In genomic region chr10:103890688-103891087, GRCh38 we compare ENCODE assay signal across 11 cellular contexts. TPM values are rescaled to one million over a fixed set of nuclear protein-coding genes. Genes with fewer than 3 reads are reported as not detected.
A peak's percentile ranks its signal among the peaks of the same experiment; 100 is the strongest.
DNase-seq lines count a peak whose midpoint lies in the region; ATAC-seq and TF ChIP-seq lines count a peak whose summit lies in the region.
"Had no signal": no experiment of that assay in that cellular context is flagged by ENCODE, and none has a peak within 500 bp of the region (broad histone marks: within the 10 kb centered on the region; RNA-seq: fewer than 3 reads in every experiment).

No MANE protein-coding gene starts in this region.

- H3K4me3 ChIP-seq in smooth muscle cell: no peak overlapping the region
- H3K4me3 ChIP-seq: sigmoid colon had no signal

- H3K27me3 ChIP-seq in smooth muscle cell (ENCODE audit: low read depth): no peaks in the 10 kb centered on the region
- H3K27me3 ChIP-seq: sigmoid colon had no signal

- H3K4me3 Mint-ChIP-seq in activated CD4-positive, alpha-beta T cell treated with anti-CD3 and anti-CD28 coated beads, Interleukin-2, amount 10 ng/mL, durations not matched to agents 7 days and 5 days: no peak overlapping the region
- H3K4me3 Mint-ChIP-seq in T-cell: no peak overlapping the region

- peaks cover 6% of the 10 kb centered on the region for H3F3A ChIP-seq in smooth muscle cell (ENCODE audit: low read depth)

- peak overlapping the region; percentile 55 for H3K27ac Mint-ChIP-seq in activated CD4-positive, alpha-beta T cell treated with anti-CD3 and anti-CD28 coated beads, Interleukin-2, amount 10 ng/mL, durations not matched to agents 7 days and 5 days
- H3K27ac Mint-ChIP-seq in T-cell: peak overlapping the region; percentile 77 to 91

- peaks cover 52% of the 10 kb centered on the region for H3K4me1 Mint-ChIP-seq in activated CD4-positive, alpha-beta T cell treated with anti-CD3 and anti-CD28 coated beads, Interleukin-2, amount 10 ng/mL, durations not matched to agents 7 days and 5 days
- peaks cover 43 to 61% (median 46%) of the 10 kb centered on the region in 3 donors for H3K4me1 Mint-ChIP-seq in T-cell

- no peaks in the 10 kb centered on the region for H3K9me3 ChIP-seq in smooth muscle cell (replicated peaks; ENCODE audit: low read depth)
- H3K9me3 ChIP-seq: sigmoid colon had no signal

- H3K9ac ChIP-seq in smooth muscle cell (ENCODE audit: low read depth): no peak overlapping the region

- H2AFZ ChIP-seq in smooth muscle cell (ENCODE audit: low read depth): no peak overlapping the region

- POLR2A ChIA-PET in activated CD4-positive, alpha-beta T cell treated with anti-CD3 and anti-CD28 coated beads, Interleukin-2, amount 10 ng/mL, durations not matched to agents 7 days and 5 days (lab: Charles Lee): interaction anchor here (1.3 kb wide), 1 partner anchor 231 kb away, joined by 5 read pairs; the partner anchor contains the start of gene SFR1
- POLR2A ChIA-PET in T-cell (lab: Charles Lee): no interaction called here

- H3K27ac ChIP-seq in epithelial cell of prostate (peak overlapping the region; percentile 92), smooth muscle cell (ENCODE audit: low read depth) (peak overlapping the region; percentile 70)

- H3K36me3 Mint-ChIP-seq in activated CD4-positive, alpha-beta T cell treated with anti-CD3 and anti-CD28 coated beads, Interleukin-2, amount 10 ng/mL, durations not matched to agents 7 days and 5 days (ENCODE audit: low read depth): peaks cover 66% of the 10 kb centered on the region
- peaks cover 55% of the 10 kb centered on the region for H3K36me3 Mint-ChIP-seq in T-cell

- no peak for TF ChIP-seq CTCF in smooth muscle cell (IDR thresholded peaks at IDR 0.05; ENCODE audit: borderline replicate concordance, insufficient read depth, poor library complexity, severe bottlenecking)

- H3K4me1 ChIP-seq in smooth muscle cell (ENCODE audit: low read depth): no peaks in the 10 kb centered on the region

- H3K79me2 ChIP-seq in smooth muscle cell (ENCODE audit: low read depth): no peaks in the 10 kb centered on the region

- ATAC-seq in T-cell (replicated peaks in 1 of 4) (no peak), GM19023 (IDR thresholded peaks at IDR 0.05; ENCODE audit: unreplicated experiment) (no peak)

- CTCF ChIA-PET in activated CD4-positive, alpha-beta T cell treated with anti-CD3 and anti-CD28 coated beads, Interleukin-2, amount 10 ng/mL, durations not matched to agents 7 days and 5 days (lab: Charles Lee): interaction anchor here (1.0 to 1.8 kb wide), 8 partner anchors 9 to 231 kb away, joined by 3 to 8 read pairs (median 5); partner anchors contain the start of gene SFR1
- CTCF ChIA-PET in T-cell (lab: Charles Lee): interaction anchor here in 1 of 2 donors (0.9 to 1.6 kb wide), 3 partner anchors 10 to 325 kb away, joined by 3 to 7 read pairs (median 3); no protein-coding TSS in a partner anchor

- 90% methylated on average over 2 of the region's 2 CpGs for WGBS in smooth muscle cell (ENCODE audit: low lambda C conversion rate)

- H3K36me3 ChIP-seq in smooth muscle cell (ENCODE audit: low read depth): no peaks in the 10 kb centered on the region

- DNase-seq in activated CD4-positive, alpha-beta T cell treated with anti-CD3 and anti-CD28 coated beads, Interleukin-2, amount 10 ng/mL, durations not matched to agents 7 days and 5 days: no peak
- no peak for DNase-seq in activated CD4-positive, alpha-beta T cell treated with anti-CD3 and anti-CD28 coated beads, Interleukin-2, amount 50 U/mL, for 4 hours
- DNase-seq in T-cell: no peak
- no peak for DNase-seq in epithelial cell of prostate (ENCODE audit: low read depth, low spot score)
- DNase-seq in smooth muscle cell (lab: John Stamatoyannopoulos, UW; ENCODE audit: unreplicated experiment): no peak
- no peak for DNase-seq in NCI-H226
- DNase-seq in stimulated activated CD8-positive, alpha-beta memory T cell treated with anti-CD3 and anti-CD28 coated beads, Interleukin-4, amount 100 ng/mL, for 48 hours: no peak
- DNase-seq: cerebellar nuclear complex, NCI-H1092, sigmoid colon had no signal

- no peaks in the 10 kb centered on the region for H4K20me1 ChIP-seq in smooth muscle cell (ENCODE audit: low read depth)

- H3K4me2 ChIP-seq in smooth muscle cell: no peak overlapping the region

- no peaks in the 10 kb centered on the region for H3K9me3 Mint-ChIP-seq in activated CD4-positive, alpha-beta T cell treated with anti-CD3 and anti-CD28 coated beads, Interleukin-2, amount 10 ng/mL, durations not matched to agents 7 days and 5 days
- H3K9me3 Mint-ChIP-seq in T-cell: no peaks in the 10 kb centered on the region

- H3K27me3 Mint-ChIP-seq in activated CD4-positive, alpha-beta T cell treated with anti-CD3 and anti-CD28 coated beads, Interleukin-2, amount 10 ng/mL, durations not matched to agents 7 days and 5 days: no peaks in the 10 kb centered on the region
- no peaks in the 10 kb centered on the region for H3K27me3 Mint-ChIP-seq in T-cell

RNA-seq across cellular contexts. Expression of gene STN1, which starts 27.3 kb away (rescaled TPM):
- total RNA-seq in activated CD4-positive, alpha-beta T cell treated with anti-CD3 and anti-CD28 coated beads, Interleukin-2, amount 10 ng/mL, durations not matched to agents 7 days and 5 days: 10 to 100 TPM; 46.5 to 50.9 TPM
- total RNA-seq in T-cell (10 to 100 TPM; 37.6 to 47.5 (median 41.8) TPM), smooth muscle cell (34.9 and 37.9 TPM in 2 replicates)
- polyA plus RNA-seq in smooth muscle cell: 38.6 and 47.8 TPM in 2 replicates

RNA-seq across cellular contexts. Expression of gene SH3PXD2A, which starts 35.3 kb away (rescaled TPM):
- 10 to 100 TPM; 11.9 to 12.7 TPM for total RNA-seq in activated CD4-positive, alpha-beta T cell treated with anti-CD3 and anti-CD28 coated beads, Interleukin-2, amount 10 ng/mL, durations not matched to agents 7 days and 5 days
- 10 to 100 TPM in 2 of 5 donors, 1 to 10 TPM in 3; 5.8 to 11.8 (median 9.8) TPM for total RNA-seq in T-cell
- 37.6 and 37.9 TPM in 2 replicates for total RNA-seq in smooth muscle cell
- polyA plus RNA-seq in smooth muscle cell: 30.1 and 33.4 TPM in 2 replicates
